ENCODE assay signal across 20 cellular contexts in genomic region chr6:116439572-116439971, GRCh38. TPM values are rescaled to one million over a fixed set of nuclear protein-coding genes. Genes with fewer than 3 reads are reported as not detected.
A peak's percentile ranks its signal among the peaks of the same experiment; 100 is the strongest.
DNase-seq lines count a peak whose midpoint lies in the region; ATAC-seq and TF ChIP-seq lines count a peak whose summit lies in the region.
"Had no signal": no experiment of that assay in that cellular context is flagged by ENCODE, and none has a peak within 500 bp of the region (broad histone marks: within the 10 kb centered on the region; RNA-seq: fewer than 3 reads in every experiment).

No MANE protein-coding gene starts in this region.

- ATAC-seq in HG03159 (IDR thresholded peaks at IDR 0.05; ENCODE audit: unreplicated experiment), result no peak
- ATAC-seq: gastroesophageal sphincter had no signal

- H3K36me3 ChIP-seq in adipocyte (ENCODE audit: control insufficient read depth, insufficient read depth, low read length, severe bottlenecking) (peaks cover 26% of the 10 kb centered on the region), osteoblast (ENCODE audit: insufficient read depth, low read length) (peaks cover 20% of the 10 kb centered on the region), BE2C (no peaks in the 10 kb centered on the region)
- H3K36me3 ChIP-seq: colonic mucosa had no signal

- H3K4me1 ChIP-seq in adipocyte (ENCODE audit: control insufficient read depth, insufficient read depth, low read length), result peaks cover 38% of the 10 kb centered on the region
- peaks cover 47% of the 10 kb centered on the region for H3K4me1 ChIP-seq in osteoblast (ENCODE audit: insufficient read depth, low read length)
- no peaks in the 10 kb centered on the region for H3K4me1 ChIP-seq in BE2C
- H3K4me1 ChIP-seq: colonic mucosa, gastroesophageal sphincter had no signal

- H3K9ac ChIP-seq in adipocyte (ENCODE audit: low read length), result peak overlapping the region; percentile 53

- H2AFZ ChIP-seq in osteoblast (ENCODE audit: low read length), result no peak overlapping the region

- H4K20me1 ChIP-seq in osteoblast (ENCODE audit: insufficient read depth, low read length), result no peaks in the 10 kb centered on the region

- H3K27me3 ChIP-seq in adipocyte (replicated peaks; ENCODE audit: control insufficient read depth, insufficient read depth, low read length), result no peaks in the 10 kb centered on the region
- no peaks in the 10 kb centered on the region for H3K27me3 ChIP-seq in osteoblast (ENCODE audit: insufficient read depth, low read length)
- H3K27me3 ChIP-seq in BE2C, result no peaks in the 10 kb centered on the region
- H3K27me3 ChIP-seq: colonic mucosa, gastroesophageal sphincter, spleen had no signal

- no peaks in the 10 kb centered on the region for H3K79me2 ChIP-seq in osteoblast (ENCODE audit: insufficient read depth, low read length)

- DNase-seq in GM03348 (ENCODE audit: low spot score), result peak; percentile 18
- DNase-seq in adipocyte (ENCODE audit: low read depth), result peak; percentile 69
- peak; percentile 46 for DNase-seq in fibroblast of the aortic adventitia (ENCODE audit: low read depth)
- DNase-seq in osteoblast (ENCODE audit: insufficient read length, low spot score, missing footprints), result no peak
- no peak for DNase-seq in AG08395 (ENCODE audit: low spot score)
- no peak for DNase-seq in NCI-H510A (lab: John Stamatoyannopoulos, UW)
- no peak for DNase-seq in BE2C
- DNase-seq: activated CD4-positive, alpha-beta T cell treated with anti-CD3 and anti-CD28 coated beads, Interleukin-2, amount 10 ng/mL, durations not matched to agents 24 days and 14 days; activated CD8-positive, alpha-beta memory T cell treated with anti-CD3 and anti-CD28 coated beads, Interleukin-2, amount 50 U/mL, for 48 hours; activated gamma-delta T cell; colonic mucosa; left ventricle myocardium inferior; NCI-H1694; NCI-H2227 treated with DMSO at 0.1 percent for 48 hours; NK-92 treated with Interleukin-12 subunit alpha and Interleukin-12 subunit beta, amount 100 ng/mL, for 24 hours; RPMI8226; spleen had no signal

- H3K27ac ChIP-seq in osteoblast (ENCODE audit: low read depth, low read length), result peak overlapping the region; percentile 61
- H3K27ac ChIP-seq: colonic mucosa, gastroesophageal sphincter, left ventricle myocardium inferior had no signal

- H3K9me3 ChIP-seq in adipocyte (ENCODE audit: control insufficient read depth, low read length) (no peaks in the 10 kb centered on the region), osteoblast (ENCODE audit: low read depth, low read length) (no peaks in the 10 kb centered on the region), BE2C (no peaks in the 10 kb centered on the region)
- H3K9me3 ChIP-seq: colonic mucosa, gastroesophageal sphincter, left ventricle myocardium inferior, spleen had no signal

- TF ChIP-seq CTCF in fibroblast of the aortic adventitia (IDR thresholded peaks at IDR 0.05; ENCODE audit: insufficient read depth, low read length), result no peak
- no peak for TF ChIP-seq CTCF in osteoblast (IDR thresholded peaks at IDR 0.05; ENCODE audit: extremely low read depth, low read depth, low read length)
- no peak for TF ChIP-seq CTCF in BE2C (IDR thresholded peaks at IDR 0.05; ENCODE audit: low read depth, low read length)

- H3K4me2 ChIP-seq in osteoblast (ENCODE audit: insufficient read depth, low read length), result peak overlapping the region; percentile 32

- no peak overlapping the region for H3K4me3 ChIP-seq in adipocyte (ENCODE audit: low read length)
- H3K4me3 ChIP-seq in fibroblast of the aortic adventitia (ENCODE audit: low read depth, low read length), result no peak overlapping the region
- H3K4me3 ChIP-seq in osteoblast (ENCODE audit: insufficient read depth, low read length), result no peak overlapping the region
- H3K4me3 ChIP-seq in BE2C (ENCODE audit: low read depth, low read length), result no peak overlapping the region
- H3K4me3 ChIP-seq: colonic mucosa, gastroesophageal sphincter, left ventricle myocardium inferior, spleen had no signal

RNA-seq across cellular contexts. Expression of gene CALHM6, which starts 21.6 kb away (rescaled TPM):
- total RNA-seq in fibroblast of the aortic adventitia (ENCODE audit: low replicate concordance) (0.18 and 1.6 TPM in 2 replicates), osteoblast (0.72 and 0.88 TPM in 2 replicates)
- polyA plus RNA-seq in BE2C (2012; ENCODE audit: insufficient read depth, insufficient read length, low read depth), result not detected
- total RNA-seq: endothelial cell of umbilical vein had no signal

Comparison
In these comparisons a context has a peak if more than half of its experiments do, and no peak if none do; other contexts are left out.
1. DNase-seq: peak in GM03348 (single experiment), adipocyte (single experiment) and fibroblast of the aortic adventitia (single experiment); none in osteoblast (single experiment), AG08395 (single experiment), NCI-H510A (single experiment) and BE2C (single experiment).